15 cellular contexts compared by ENCODE assay signal in the genomic region with DNA sequence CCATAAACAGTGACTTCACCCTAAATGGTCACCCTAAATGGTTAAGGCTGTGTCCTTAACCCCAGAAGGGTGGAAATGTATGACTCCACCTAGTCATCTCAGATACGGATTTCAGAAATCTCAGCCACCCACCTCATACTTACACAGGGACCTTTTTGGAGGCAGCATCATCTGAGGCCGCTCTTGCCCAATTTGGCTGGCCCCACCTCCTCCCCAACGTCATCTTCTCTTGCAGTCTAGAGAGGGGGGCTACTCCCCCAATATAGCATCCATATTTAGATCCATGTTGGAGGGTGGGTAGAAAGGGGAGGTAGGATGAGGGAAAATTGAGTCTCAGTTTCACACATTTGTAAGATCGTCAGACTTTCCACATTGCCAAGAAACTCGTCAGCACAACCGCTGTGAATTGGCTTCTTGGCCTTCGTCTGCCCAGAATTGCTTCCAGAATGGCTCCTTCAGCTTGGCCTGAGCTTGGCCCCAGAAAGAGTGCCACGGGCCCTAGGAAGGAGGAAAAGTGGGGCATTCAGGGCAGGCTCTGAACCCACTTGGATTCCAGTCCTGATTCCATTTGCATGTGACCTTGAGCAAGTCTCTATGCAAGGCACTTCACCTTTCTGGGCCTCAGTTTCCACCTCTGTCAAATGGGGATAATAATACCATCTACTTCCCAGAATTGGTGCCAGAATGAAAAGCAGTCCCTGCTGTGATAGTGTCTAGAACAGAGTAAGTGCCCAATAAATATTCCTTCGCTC. TPM values are rescaled to one million over a fixed set of nuclear protein-coding genes. Genes with fewer than 3 reads are reported as not detected.
A peak's percentile ranks its signal among the peaks of the same experiment; 100 is the strongest.
DNase-seq lines count a peak whose midpoint lies in the region; ATAC-seq and TF ChIP-seq lines count a peak whose summit lies in the region.
"Had no signal": no experiment of that assay in that cellular context is flagged by ENCODE, and none has a peak within 500 bp of the region (broad histone marks: within the 10 kb centered on the region; RNA-seq: fewer than 3 reads in every experiment).

No MANE protein-coding gene starts in this region.

- no peak for TF ChIP-seq CTCF in AG10803 (conservative IDR thresholded peaks at IDR 0.05; ENCODE audit: low read length)
- no peak for TF ChIP-seq CTCF in fibroblast of the aortic adventitia (IDR thresholded peaks at IDR 0.05; ENCODE audit: insufficient read depth, low read length)
- TF ChIP-seq CTCF in nephron progenitor cell (IDR thresholded peaks at IDR 0.05), result no peak

- peaks cover 9% of the 10 kb centered on the region for H3K27me3 Mint-ChIP-seq in activated T-helper 1 cell treated with anti-CD3 and anti-CD28 coated beads, Interleukin-12 subunit alpha, Interleukin-12 subunit beta, Interleukin-2, Interleukin-4 antibody, amounts not matched to agents 30 ng/mL and 10 ng/mL and 1 ng/mL, durations not matched to agents 14 hours and 24 hours and 36 hours (ENCODE audit: insufficient read depth)
- H3K27me3 Mint-ChIP-seq in nephron progenitor cell (ENCODE audit: low read depth, poor library complexity), result peaks cover 54% of the 10 kb centered on the region

- peak overlapping the region; percentile 2 for H3K4me3 Mint-ChIP-seq in activated T-helper 1 cell treated with anti-CD3 and anti-CD28 coated beads, Interleukin-12 subunit alpha, Interleukin-12 subunit beta, Interleukin-2, Interleukin-4 antibody, amounts not matched to agents 30 ng/mL and 10 ng/mL and 1 ng/mL, durations not matched to agents 14 hours and 24 hours and 36 hours
- H3K4me3 Mint-ChIP-seq in nephron progenitor cell, result no peak overlapping the region

- no peak for ATAC-seq in HG03520 (IDR thresholded peaks at IDR 0.05; ENCODE audit: unreplicated experiment)
- no peak for ATAC-seq in GM21619 (IDR thresholded peaks at IDR 0.05; ENCODE audit: unreplicated experiment)
- ATAC-seq in HG02610 (IDR thresholded peaks at IDR 0.05; ENCODE audit: unreplicated experiment), result no peak
- ATAC-seq: A549 had no signal

- no peak overlapping the region for H3K27ac Mint-ChIP-seq in activated T-helper 1 cell treated with anti-CD3 and anti-CD28 coated beads, Interleukin-12 subunit alpha, Interleukin-12 subunit beta, Interleukin-2, Interleukin-4 antibody, amounts not matched to agents 30 ng/mL and 10 ng/mL and 1 ng/mL, durations not matched to agents 14 hours and 24 hours and 36 hours
- no peak overlapping the region for H3K27ac Mint-ChIP-seq in nephron progenitor cell

- H3K4me1 Mint-ChIP-seq in activated T-helper 1 cell treated with anti-CD3 and anti-CD28 coated beads, Interleukin-12 subunit alpha, Interleukin-12 subunit beta, Interleukin-2, Interleukin-4 antibody, amounts not matched to agents 30 ng/mL and 10 ng/mL and 1 ng/mL, durations not matched to agents 14 hours and 24 hours and 36 hours (ENCODE audit: low read depth), result peaks cover 12% of the 10 kb centered on the region
- peaks cover 8% of the 10 kb centered on the region for H3K4me1 Mint-ChIP-seq in nephron progenitor cell

- H3K4me3 ChIP-seq in AG10803 (ENCODE audit: low read length), result no peak overlapping the region
- no peak overlapping the region for H3K4me3 ChIP-seq in fibroblast of the aortic adventitia (ENCODE audit: low read depth, low read length)
- H3K4me3 ChIP-seq: A549 had no signal

- H3K9me3 Mint-ChIP-seq in activated T-helper 1 cell treated with anti-CD3 and anti-CD28 coated beads, Interleukin-12 subunit alpha, Interleukin-12 subunit beta, Interleukin-2, Interleukin-4 antibody, amounts not matched to agents 30 ng/mL and 10 ng/mL and 1 ng/mL, durations not matched to agents 14 hours and 24 hours and 36 hours, result no peaks in the 10 kb centered on the region
- no peaks in the 10 kb centered on the region for H3K9me3 Mint-ChIP-seq in nephron progenitor cell
- H3K9me3 Mint-ChIP-seq: CD4-positive, CD25-positive, alpha-beta regulatory T cell had no signal

- DNase-seq in AG10803 (ENCODE audit: low read depth) (peak; percentile 6), GM03348 (ENCODE audit: low spot score) (peak; percentile 16), fibroblast of the aortic adventitia (ENCODE audit: low read depth) (peak; percentile 31), nephron progenitor cell (no peak)
- DNase-seq in activated T-helper 1 cell treated with anti-CD3 and anti-CD28 coated beads, Interleukin-12 subunit alpha, Interleukin-12 subunit beta, Interleukin-2, Interleukin-4 antibody, amounts not matched to agents 30 ng/mL and 10 ng/mL and 1 ng/mL, durations not matched to agents 14 hours and 24 hours and 36 hours (ENCODE audit: low spot score), result no peak
- DNase-seq: MM.1S, NCI-H1417 treated with DMSO at 0.1 percent for 48 hours, NCI-H187, NCI-H446 treated with DMSO at 0.1 percent for 48 hours, Right ventricle myocardium superior had no signal

- H3K36me3 Mint-ChIP-seq in activated T-helper 1 cell treated with anti-CD3 and anti-CD28 coated beads, Interleukin-12 subunit alpha, Interleukin-12 subunit beta, Interleukin-2, Interleukin-4 antibody, amounts not matched to agents 30 ng/mL and 10 ng/mL and 1 ng/mL, durations not matched to agents 14 hours and 24 hours and 36 hours (ENCODE audit: low read depth), result no peaks in the 10 kb centered on the region
- H3K36me3 Mint-ChIP-seq in nephron progenitor cell (ENCODE audit: low read depth), result no peaks in the 10 kb centered on the region
- H3K36me3 Mint-ChIP-seq: CD4-positive, CD25-positive, alpha-beta regulatory T cell had no signal

- intact Hi-C loops in activated T-helper 1 cell treated with anti-CD3 and anti-CD28 coated beads, Interleukin-12 subunit alpha, Interleukin-12 subunit beta, Interleukin-2, Interleukin-4 antibody, amounts not matched to agents 30 ng/mL and 10 ng/mL and 1 ng/mL, durations not matched to agents 14 hours and 24 hours and 36 hours (cut with micrococcal nuclease), result loop anchor here (2.0 kb wide), 1 partner anchor 663 kb away; no protein-coding TSS in a partner anchor

RNA-seq across cellular contexts. Expression of a gene that starts 31.5 kb away (rescaled TPM):
- 16.3 and 18.2 TPM in 2 replicates for total RNA-seq in activated T-helper 1 cell treated with anti-CD3 and anti-CD28 coated beads, Interleukin-12 subunit alpha, Interleukin-12 subunit beta, Interleukin-2, Interleukin-4 antibody, amounts not matched to agents 30 ng/mL and 10 ng/mL and 1 ng/mL, durations not matched to agents 14 hours and 24 hours and 36 hours
- 2.7 and 6.2 TPM in 2 replicates for total RNA-seq in fibroblast of the aortic adventitia (ENCODE audit: low replicate concordance)

Comparison
In these comparisons a context has a peak if more than half of its experiments do, and no peak if none do; other contexts are left out.
1. DNase-seq: peak in AG10803 (single experiment), GM03348 (single experiment) and fibroblast of the aortic adventitia (single experiment); none in activated T-helper 1 cell treated with anti-CD3 and anti-CD28 coated beads, Interleukin-12 subunit alpha, Interleukin-12 subunit beta, Interleukin-2, Interleukin-4 antibody, amounts not matched to agents 30 ng/mL and 10 ng/mL and 1 ng/mL, durations not matched to agents 14 hours and 24 hours and 36 hours (single experiment) and nephron progenitor cell (single experiment).